ENCODE assay signal across 1 cellular context in genomic region chr3:50155891-50156290, GRCh38.
TF ChIP-seq lines count a peak whose summit lies in the region.

No MANE protein-coding gene starts in this region.

TF ChIP-seq in K562, 482 proteins besides CTCF, POLR2A, EP300 and RAD21:
- TF ChIP-seq KDM5B (IDR thresholded peaks at IDR 0.05; ENCODE audit: insufficient replicate concordance, low read depth, low read length) (peak; percentile 12), CBFB (CRISPR knock-in tag; IDR thresholded peaks at IDR 0.05) (no peak)
